8 cellular contexts compared by ENCODE assay signal in genomic region chr19:38049105-38049649, GRCh38.
DNase-seq lines count a peak whose midpoint lies in the region; ATAC-seq and TF ChIP-seq lines count a peak whose summit lies in the region.

No MANE protein-coding gene starts in this region.

- H3K27ac ChIP-seq in OCI-LY3 (ENCODE audit: low read length) (peak overlapping the region; percentile 71), smooth muscle cell (ENCODE audit: low read depth) (no peak overlapping the region), coronary artery (peak overlapping the region in 1 of 2 donors; percentile 56)

- H3K27me3 ChIP-seq in OCI-LY3 (ENCODE audit: low read depth, low read length) (no peaks in the 10 kb centered on the region), smooth muscle cell (ENCODE audit: low read depth) (no peaks in the 10 kb centered on the region)

- H3K4me1 ChIP-seq in OCI-LY3 (ENCODE audit: low read length): peaks cover 61% of the 10 kb centered on the region
- no peaks in the 10 kb centered on the region for H3K4me1 ChIP-seq in smooth muscle cell (ENCODE audit: low read depth)

- H3K9ac ChIP-seq in OCI-LY3 (ENCODE audit: low read length): peak overlapping the region; percentile 51
- no peak overlapping the region for H3K9ac ChIP-seq in smooth muscle cell (ENCODE audit: low read depth)

- WGBS in smooth muscle cell (ENCODE audit: low lambda C conversion rate): 95% methylated on average over 10 of the region's 10 CpGs

- H3K4me2 ChIP-seq in OCI-LY3 (ENCODE audit: low read length): peak overlapping the region; percentile 67
- no peak overlapping the region for H3K4me2 ChIP-seq in smooth muscle cell

- H3K4me3 ChIP-seq in OCI-LY3 (ENCODE audit: low read length) (peak overlapping the region; percentile 39), smooth muscle cell (no peak overlapping the region), coronary artery (no peak overlapping the region)

- H3F3A ChIP-seq in smooth muscle cell (ENCODE audit: low read depth): no peaks in the 10 kb centered on the region

- H3K36me3 ChIP-seq in OCI-LY3 (replicated peaks; ENCODE audit: low read depth, low read length) (no peaks in the 10 kb centered on the region), smooth muscle cell (ENCODE audit: low read depth) (no peaks in the 10 kb centered on the region)

- peak; percentile 58 for DNase-seq in activated naive CD4-positive, alpha-beta T cell treated with Interleukin-2 at 50 U/mL for 16 hours
- peak; percentile 33 to 47 for DNase-seq in stimulated activated CD4-positive, alpha-beta T cell treated with anti-CD3 and anti-CD28 coated beads, Interleukin-1b, Interleukin-23, amount 100 ng/mL, for 4 hours (ENCODE audit: low read depth in 2 of 2)
- no peak for DNase-seq in smooth muscle cell (lab: John Stamatoyannopoulos, UW; ENCODE audit: unreplicated experiment)
- DNase-seq in coronary artery (ENCODE audit: low spot score): no peak
- DNase-seq in NCI-H1436 (lab: John Stamatoyannopoulos, UW): no peak

- H3K79me2 ChIP-seq in OCI-LY3 (ENCODE audit: low read length): peaks cover 6% of the 10 kb centered on the region; the same call in 1 of the 2 replicates
- no peaks in the 10 kb centered on the region for H3K79me2 ChIP-seq in smooth muscle cell (ENCODE audit: low read depth)

- H4K20me1 ChIP-seq in OCI-LY3 (ENCODE audit: insufficient read depth, low read length) (no peaks in the 10 kb centered on the region), smooth muscle cell (ENCODE audit: low read depth) (no peaks in the 10 kb centered on the region)

- TF ChIP-seq CTCF in OCI-LY3 (IDR thresholded peaks at IDR 0.05; ENCODE audit: low read depth, low read length): no peak
- TF ChIP-seq CTCF in smooth muscle cell (IDR thresholded peaks at IDR 0.05; ENCODE audit: borderline replicate concordance, insufficient read depth, poor library complexity, severe bottlenecking): no peak
- TF ChIP-seq CTCF in coronary artery (IDR thresholded peaks at IDR 0.05): no peak

- ATAC-seq in GM18505 (IDR thresholded peaks at IDR 0.05; ENCODE audit: unreplicated experiment) (peak; percentile 29), HG02759 (IDR thresholded peaks at IDR 0.05; ENCODE audit: unreplicated experiment) (peak; percentile 48)

- H3K9me3 ChIP-seq in OCI-LY3 (ENCODE audit: insufficient read depth, low read length) (no peaks in the 10 kb centered on the region), smooth muscle cell (replicated peaks; ENCODE audit: low read depth) (no peaks in the 10 kb centered on the region)

- TF ChIP-seq POLR2A in GM18505 (IDR thresholded peaks at IDR 0.05; ENCODE audit: borderline replicate concordance, extremely low read depth, insufficient read depth, insufficient read length): peak; percentile 61

- H2AFZ ChIP-seq in OCI-LY3 (ENCODE audit: low read depth, low read length) (peak overlapping the region; percentile 60), smooth muscle cell (ENCODE audit: low read depth) (no peak overlapping the region)

Comparison
In these comparisons a context has a peak if more than half of its experiments do, and no peak if none do; other contexts are left out.
1. DNase-seq: peak in activated naive CD4-positive, alpha-beta T cell treated with Interleukin-2 at 50 U/mL for 16 hours (single experiment) and stimulated activated CD4-positive, alpha-beta T cell treated with anti-CD3 and anti-CD28 coated beads, Interleukin-1b, Interleukin-23, amount 100 ng/mL, for 4 hours (2 of 2); none in smooth muscle cell (single experiment), coronary artery (single experiment) and NCI-H1436 (single experiment).